Comparison of ENCODE assay signal across 2 cellular contexts in genomic region chr2:42116195-42117181, GRCh38.
TF ChIP-seq lines count a peak whose summit lies in the region.

No MANE protein-coding gene starts in this region.

TF ChIP-seq in K562, 482 proteins besides CTCF, POLR2A, EP300 and RAD21 (continued from another document):
- no peak for TF ChIP-seq ZNF318 (IDR thresholded peaks at IDR 0.05; ENCODE audit: borderline replicate concordance in 1 of 2, low read depth in 1 of 2)

TF ChIP-seq in HepG2, 621 proteins besides CTCF, POLR2A, EP300 and RAD21 (continued from another document and continues in another):
- TF ChIP-seq PATZ1 (CRISPR knock-in tag; IDR thresholded peaks at IDR 0.05) (no peak; the same call in 1 of the 2 replicates), ZBTB10 (CRISPR knock-in tag; IDR thresholded peaks at IDR 0.05; ENCODE audit: borderline replicate concordance) (no peak), ZFX (CRISPR knock-in tag; IDR thresholded peaks at IDR 0.05; ENCODE audit: low read depth) (no peak), IRF1 (CRISPR knock-in tag; IDR thresholded peaks at IDR 0.05; ENCODE audit: low read depth) (no peak), NFKBIZ (CRISPR knock-in tag; IDR thresholded peaks at IDR 0.05) (peak; percentile 36; the same call in 1 of the 2 replicates), RXRA (CRISPR knock-in tag; IDR thresholded peaks at IDR 0.05) (no peak; the same call in 1 of the 2 replicates), HNRNPLL (IDR thresholded peaks at IDR 0.05; ENCODE audit: low read depth, low read length, poor library complexity, severe bottlenecking) (no peak), NRL (CRISPR knock-in tag; IDR thresholded peaks at IDR 0.05; ENCODE audit: borderline replicate concordance) (no peak), SP4 (CRISPR knock-in tag; IDR thresholded peaks at IDR 0.05) (no peak), ZNF121 (CRISPR knock-in tag; IDR thresholded peaks at IDR 0.05) (0 out of 2 replicates have a peak, but pooled peaks have one; percentile 8), HOXA7 (CRISPR knock-in tag; IDR thresholded peaks at IDR 0.05) (no peak), E2F5 (CRISPR knock-in tag; conservative IDR thresholded peaks at IDR 0.05) (no peak), FOXK2 (IDR thresholded peaks at IDR 0.05) (peak; percentile 69; the same call in 1 of the 2 replicates), RNF2 (conservative IDR thresholded peaks at IDR 0.05; ENCODE audit: low read depth) (no peak), RCOR2 (CRISPR knock-in tag; IDR thresholded peaks at IDR 0.05) (peak; percentile 89; the same call in 1 of the 2 replicates), GABPA (IDR thresholded peaks at IDR 0.05; ENCODE audit: low read depth, low read length) (no peak), GABPA (CRISPR knock-in tag; IDR thresholded peaks at IDR 0.05; ENCODE audit: low read depth) (peak; percentile 29; the same call in 1 of the 2 replicates), KMT2B (CRISPR knock-in tag; IDR thresholded peaks at IDR 0.05) (no peak), MYNN (CRISPR knock-in tag; IDR thresholded peaks at IDR 0.05; ENCODE audit: low read depth) (no peak), GTF3A (CRISPR knock-in tag; conservative IDR thresholded peaks at IDR 0.05) (no peak), GPN1 (CRISPR knock-in tag; IDR thresholded peaks at IDR 0.05; ENCODE audit: borderline replicate concordance) (no peak), NR2C2 (CRISPR knock-in tag; IDR thresholded peaks at IDR 0.05; ENCODE audit: borderline replicate concordance) (peak; percentile 28; the same call in 1 of the 2 replicates), PHF5A (CRISPR knock-in tag; IDR thresholded peaks at IDR 0.05; ENCODE audit: low read depth, unreplicated experiment) (peak; percentile 58), ZFP62 (CRISPR knock-in tag; IDR thresholded peaks at IDR 0.05) (no peak), MXD1 (CRISPR knock-in tag; IDR thresholded peaks at IDR 0.05) (no peak), MIER3 (CRISPR knock-in tag; IDR thresholded peaks at IDR 0.05; ENCODE audit: borderline replicate concordance) (peak; percentile 67; the same call in 1 of the 2 replicates), ZNF672 (CRISPR knock-in tag; IDR thresholded peaks at IDR 0.05) (no peak), TFAP4 (IDR thresholded peaks at IDR 0.05; ENCODE audit: borderline replicate concordance, low read depth) (peak; percentile 86), JDP2 (CRISPR knock-in tag; IDR thresholded peaks at IDR 0.05; ENCODE audit: borderline replicate concordance) (no peak), ZSCAN9 (CRISPR knock-in tag; IDR thresholded peaks at IDR 0.05; ENCODE audit: borderline replicate concordance) (peak; percentile 24; the same call in 1 of the 2 replicates), PHB2 (IDR thresholded peaks at IDR 0.05; ENCODE audit: partially characterized antibody) (no peak), MEF2D (CRISPR knock-in tag; IDR thresholded peaks at IDR 0.05) (peak; percentile 91), PRDM15 (CRISPR knock-in tag; IDR thresholded peaks at IDR 0.05) (0 out of 2 replicates have a peak, but pooled peaks have one; percentile 58), FOSL1 (CRISPR knock-in tag; IDR thresholded peaks at IDR 0.05; ENCODE audit: borderline replicate concordance) (no peak), ASH2L (IDR thresholded peaks at IDR 0.05; ENCODE audit: insufficient read length, low read depth, low read length) (peak; percentile 52), TSC22D2 (CRISPR knock-in tag; IDR thresholded peaks at IDR 0.05; ENCODE audit: borderline replicate concordance) (no peak), ZNF432 (CRISPR knock-in tag; IDR thresholded peaks at IDR 0.05; ENCODE audit: borderline replicate concordance) (no peak), ZNF607 (CRISPR knock-in tag; IDR thresholded peaks at IDR 0.05; ENCODE audit: borderline replicate concordance) (no peak), POGZ (CRISPR knock-in tag; IDR thresholded peaks at IDR 0.05) (peak; percentile 83), SOX5 (CRISPR knock-in tag; IDR thresholded peaks at IDR 0.05; ENCODE audit: borderline replicate concordance) (peak; percentile 90), HMG20B (CRISPR knock-in tag; conservative IDR thresholded peaks at IDR 0.05) (no peak)
- TF ChIP-seq, protein P1, sequence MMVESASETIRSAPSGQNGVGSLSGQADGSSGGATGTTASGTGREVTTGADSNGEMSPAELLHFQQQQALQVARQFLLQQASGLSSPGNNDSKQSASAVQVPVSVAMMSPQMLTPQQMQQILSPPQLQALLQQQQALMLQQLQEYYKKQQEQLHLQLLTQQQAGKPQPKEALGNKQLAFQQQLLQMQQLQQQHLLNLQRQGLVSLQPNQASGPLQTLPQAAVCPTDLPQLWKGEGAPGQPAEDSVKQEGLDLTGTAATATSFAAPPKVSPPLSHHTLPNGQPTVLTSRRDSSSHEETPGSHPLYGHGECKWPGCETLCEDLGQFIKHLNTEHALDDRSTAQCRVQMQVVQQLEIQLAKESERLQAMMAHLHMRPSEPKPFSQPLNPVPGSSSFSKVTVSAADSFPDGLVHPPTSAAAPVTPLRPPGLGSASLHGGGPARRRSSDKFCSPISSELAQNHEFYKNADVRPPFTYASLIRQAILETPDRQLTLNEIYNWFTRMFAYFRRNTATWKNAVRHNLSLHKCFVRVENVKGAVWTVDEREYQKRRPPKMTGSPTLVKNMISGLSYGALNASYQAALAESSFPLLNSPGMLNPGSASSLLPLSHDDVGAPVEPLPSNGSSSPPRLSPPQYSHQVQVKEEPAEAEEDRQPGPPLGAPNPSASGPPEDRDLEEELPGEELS (CRISPR knock-in tag; IDR thresholded peaks at IDR 0.05), result peak; percentile 97
- TF ChIP-seq, protein P2, sequence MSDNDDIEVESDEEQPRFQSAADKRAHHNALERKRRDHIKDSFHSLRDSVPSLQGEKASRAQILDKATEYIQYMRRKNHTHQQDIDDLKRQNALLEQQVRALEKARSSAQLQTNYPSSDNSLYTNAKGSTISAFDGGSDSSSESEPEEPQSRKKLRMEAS (IDR thresholded peaks at IDR 0.05), result peak; percentile 37; the same call in 1 of the 2 replicates
- TF ChIP-seq, protein P3, sequence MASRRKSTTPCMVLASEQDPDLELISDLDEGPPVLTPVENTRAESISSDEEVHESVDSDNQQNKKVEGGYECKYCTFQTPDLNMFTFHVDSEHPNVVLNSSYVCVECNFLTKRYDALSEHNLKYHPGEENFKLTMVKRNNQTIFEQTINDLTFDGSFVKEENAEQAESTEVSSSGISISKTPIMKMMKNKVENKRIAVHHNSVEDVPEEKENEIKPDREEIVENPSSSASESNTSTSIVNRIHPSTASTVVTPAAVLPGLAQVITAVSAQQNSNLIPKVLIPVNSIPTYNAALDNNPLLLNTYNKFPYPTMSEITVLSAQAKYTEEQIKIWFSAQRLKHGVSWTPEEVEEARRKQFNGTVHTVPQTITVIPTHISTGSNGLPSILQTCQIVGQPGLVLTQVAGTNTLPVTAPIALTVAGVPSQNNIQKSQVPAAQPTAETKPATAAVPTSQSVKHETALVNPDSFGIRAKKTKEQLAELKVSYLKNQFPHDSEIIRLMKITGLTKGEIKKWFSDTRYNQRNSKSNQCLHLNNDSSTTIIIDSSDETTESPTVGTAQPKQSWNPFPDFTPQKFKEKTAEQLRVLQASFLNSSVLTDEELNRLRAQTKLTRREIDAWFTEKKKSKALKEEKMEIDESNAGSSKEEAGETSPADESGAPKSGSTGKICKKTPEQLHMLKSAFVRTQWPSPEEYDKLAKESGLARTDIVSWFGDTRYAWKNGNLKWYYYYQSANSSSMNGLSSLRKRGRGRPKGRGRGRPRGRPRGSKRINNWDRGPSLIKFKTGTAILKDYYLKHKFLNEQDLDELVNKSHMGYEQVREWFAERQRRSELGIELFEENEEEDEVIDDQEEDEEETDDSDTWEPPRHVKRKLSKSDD (CRISPR knock-in tag; IDR thresholded peaks at IDR 0.05; ENCODE audit: low read depth), result peak; percentile 44; the same call in 1 of the 2 replicates
- TF ChIP-seq, protein P4, sequence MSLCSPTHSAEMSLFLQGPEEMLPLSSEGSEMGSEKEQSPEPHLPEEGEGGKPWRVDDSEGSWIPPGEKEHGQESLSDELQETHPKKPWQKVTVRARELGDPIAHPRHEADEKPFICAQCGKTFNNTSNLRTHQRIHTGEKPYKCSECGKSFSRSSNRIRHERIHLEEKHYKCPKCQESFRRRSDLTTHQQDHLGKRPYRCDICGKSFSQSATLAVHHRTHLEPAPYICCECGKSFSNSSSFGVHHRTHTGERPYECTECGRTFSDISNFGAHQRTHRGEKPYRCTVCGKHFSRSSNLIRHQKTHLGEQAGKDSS (CRISPR knock-in tag; IDR thresholded peaks at IDR 0.05; ENCODE audit: borderline replicate concordance, low read depth), result no peak
